ENCODE assay signal across 1 cellular context in genomic region chr19:39030854-39031367, GRCh38.
TF ChIP-seq lines count a peak whose summit lies in the region.

No MANE protein-coding gene starts in this region.

TF ChIP-seq in HEK293, 187 proteins besides CTCF, POLR2A, EP300 and RAD21 (continued from another document):
- TF ChIP-seq ZNF24 (tag by site-specific recombination; IDR thresholded peaks at IDR 0.05): peak; percentile 59; the same call in 1 of the 2 replicates
- no peak for TF ChIP-seq ZNF677 (tag by site-specific recombination; IDR thresholded peaks at IDR 0.05)
- TF ChIP-seq SCRT2 (tag by site-specific recombination; IDR thresholded peaks at IDR 0.05): peak; percentile 98
- no peak for TF ChIP-seq HIC1 (tag by site-specific recombination; IDR thresholded peaks at IDR 0.05)
- TF ChIP-seq REPIN1 (tag by site-specific recombination; IDR thresholded peaks at IDR 0.05; ENCODE audit: low read depth): 0 out of 2 replicates have a peak, but pooled peaks have one; percentile 36
- TF ChIP-seq ZNF501 (tag by site-specific recombination; IDR thresholded peaks at IDR 0.05): 0 out of 2 replicates have a peak, but pooled peaks have one; percentile 34
- no peak; the same call in 1 of the 2 replicates for TF ChIP-seq ZNF335 (tag by site-specific recombination; conservative IDR thresholded peaks at IDR 0.05)
- TF ChIP-seq ZFP69B (tag by site-specific recombination; IDR thresholded peaks at IDR 0.05): peak; percentile 85
- TF ChIP-seq ZNF10 (tag by site-specific recombination; IDR thresholded peaks at IDR 0.05): no peak
- peak; percentile 63; the same call in 1 of the 2 replicates for TF ChIP-seq ZNF660 (tag by site-specific recombination; IDR thresholded peaks at IDR 0.05)
- TF ChIP-seq MYNN (tag by site-specific recombination; IDR thresholded peaks at IDR 0.05; ENCODE audit: borderline replicate concordance): no peak
- TF ChIP-seq ZSCAN16 (tag by site-specific recombination; IDR thresholded peaks at IDR 0.05): no peak
- peak; percentile 14 for TF ChIP-seq SETDB1 (IDR thresholded peaks at IDR 0.05; ENCODE audit: insufficient read length, low read length)
TF ChIP-seq in HEK293: peak in this region for 41.
